25 cellular contexts compared by ENCODE assay signal in genomic region chr2:30883184-30883583, GRCh38.
"Had no signal": no experiment of that assay in that cellular context is flagged by ENCODE, and none has a peak within 500 bp of the region (broad histone marks: within the 10 kb centered on the region; RNA-seq: fewer than 3 reads in every experiment).

No MANE protein-coding gene starts in this region.

- H3K36me3 Mint-ChIP-seq: naive thymus-derived CD8-positive, alpha-beta T cell; neural progenitor cell; stimulated activated memory B cell treated with anti-CD40 and anti-IgM and Interleukin-4, amounts not matched to agents 10 μg/mL and 1 μg/mL and 100 μg/mL, for 72 hours; type B pancreatic cell had no signal

- H3K4me3 Mint-ChIP-seq: naive thymus-derived CD8-positive, alpha-beta T cell; nephron progenitor cell; neural progenitor cell; stimulated activated memory B cell treated with anti-CD40 and anti-IgM and Interleukin-4, amounts not matched to agents 10 μg/mL and 1 μg/mL and 100 μg/mL, for 72 hours; stimulated activated naive CD8-positive, alpha-beta T cell treated with anti-CD3 and anti-CD28 coated beads, Interleukin-15, amount 100 ng/mL, for 72 hours; type B pancreatic cell had no signal

- ATAC-seq: naive thymus-derived CD8-positive, alpha-beta T cell; right lobe of liver; stimulated activated memory B cell treated with anti-CD40 and anti-IgM and Interleukin-4, amounts not matched to agents 10 μg/mL and 1 μg/mL and 100 μg/mL, for 72 hours; stimulated activated naive CD8-positive, alpha-beta T cell treated with anti-CD3 and anti-CD28 coated beads, Interleukin-15, amount 100 ng/mL, for 72 hours had no signal

- H3K9me3 Mint-ChIP-seq: nephron progenitor cell; neural progenitor cell; stimulated activated memory B cell treated with anti-CD40 and anti-IgM and Interleukin-4, amounts not matched to agents 10 μg/mL and 1 μg/mL and 100 μg/mL, for 72 hours; stimulated activated naive CD8-positive, alpha-beta T cell treated with anti-CD3 and anti-CD28 coated beads, Interleukin-15, amount 100 ng/mL, for 72 hours; type B pancreatic cell had no signal

- H3K27me3 Mint-ChIP-seq: progenitor cell of endocrine pancreas had no signal

- H3K4me3 ChIP-seq: hepatocyte, left ventricle myocardium inferior, lung, neural progenitor cell, ovary, right atrium auricular region, right lobe of liver, smooth muscle cell, tibial nerve, vagina had no signal

- DNase-seq: islet precursor cell; left ventricle myocardium inferior; naive thymus-derived CD8-positive, alpha-beta T cell; nephron progenitor cell; occipital lobe; ovary; right lobe of liver; stimulated activated CD4-positive, alpha-beta T cell treated with anti-CD3 and anti-CD28 coated beads, Interleukin-1b, Interleukin-23, amount 100 ng/mL, for 48 hours; stimulated activated CD4-positive, alpha-beta T cell treated with anti-CD3 and anti-CD28 coated beads, Interleukin-2, amount 100 ng/mL, for 48 hours; stimulated activated CD4-positive, alpha-beta T cell treated with anti-CD3 and anti-CD28 coated beads, Interleukin-4, amount 100 ng/mL, for 4 hours; stimulated activated CD8-positive, alpha-beta memory T cell treated with anti-CD3 and anti-CD28 coated beads, Interleukin-4, amount 100 ng/mL, for 48 hours; stimulated activated naive CD4-positive, alpha-beta T cell treated with Interleukin-2 at 50 U/mL for 16 hours; stimulated activated naive CD8-positive, alpha-beta T cell treated with anti-CD3 and anti-CD28 coated beads, Interleukin-15, amount 100 ng/mL, for 72 hours; substantia nigra had no signal

- H3K4me1 Mint-ChIP-seq: stimulated activated memory B cell treated with anti-CD40 and anti-IgM and Interleukin-4, amounts not matched to agents 10 μg/mL and 1 μg/mL and 100 μg/mL, for 72 hours; stimulated activated naive CD8-positive, alpha-beta T cell treated with anti-CD3 and anti-CD28 coated beads, Interleukin-15, amount 100 ng/mL, for 72 hours had no signal

- H3K9me3 ChIP-seq: neutrophil, ovary, right lobe of liver, vagina had no signal

- H3K9ac ChIP-seq: neural progenitor cell had no signal

- H3K27ac Mint-ChIP-seq: nephron progenitor cell; neural progenitor cell; progenitor cell of endocrine pancreas; stimulated activated memory B cell treated with anti-CD40 and anti-IgM and Interleukin-4, amounts not matched to agents 10 μg/mL and 1 μg/mL and 100 μg/mL, for 72 hours; stimulated activated naive CD8-positive, alpha-beta T cell treated with anti-CD3 and anti-CD28 coated beads, Interleukin-15, amount 100 ng/mL, for 72 hours; type B pancreatic cell had no signal

- H3K4me1 ChIP-seq: left ventricle myocardium inferior, right atrium auricular region, right lobe of liver, tibial nerve, vagina had no signal

- H3K27me3 ChIP-seq: hepatocyte, neural progenitor cell, neutrophil, ovary, right atrium auricular region, right lobe of liver, tibial nerve, vagina had no signal

- H3K27ac ChIP-seq: hepatocyte, left ventricle myocardium inferior, neural progenitor cell, neutrophil, ovary, right atrium auricular region, right lobe of liver, tibial nerve, vagina had no signal

- H3K36me3 ChIP-seq: left ventricle myocardium inferior, neural progenitor cell, neutrophil, ovary, right atrium auricular region, right lobe of liver, tibial nerve, vagina had no signal
